Comparison of ENCODE assay signal across 18 cellular contexts in the genomic region with DNA sequence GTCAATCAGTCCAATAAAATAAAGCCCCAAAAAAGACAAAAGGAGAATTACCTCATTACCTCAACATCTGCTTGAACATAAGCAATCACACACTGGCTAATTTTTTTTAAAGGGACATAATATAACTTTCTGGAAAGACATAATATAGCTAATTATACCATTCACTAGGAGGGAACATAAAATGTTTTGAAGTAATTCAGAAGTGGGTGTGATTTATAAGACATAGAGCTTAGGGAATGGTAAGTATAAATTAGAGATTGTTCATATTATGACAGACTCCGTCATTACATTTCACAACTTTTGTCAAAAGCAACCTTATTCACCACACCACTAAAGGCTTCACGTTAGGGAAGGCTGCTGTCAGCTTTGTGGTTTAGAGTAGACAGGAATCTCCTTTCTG. TPM values are rescaled to one million over a fixed set of nuclear protein-coding genes. Genes with fewer than 3 reads are reported as not detected.
"Had no signal": no experiment of that assay in that cellular context is flagged by ENCODE, and none has a peak within 500 bp of the region (broad histone marks: within the 10 kb centered on the region; RNA-seq: fewer than 3 reads in every experiment).

No MANE protein-coding gene starts in this region.

- H3K4me1 ChIP-seq: upper lobe of right lung had no signal

- H3K27me3 ChIP-seq: brain microvascular endothelial cell, upper lobe of right lung had no signal

- H3K36me3 ChIP-seq: brain microvascular endothelial cell, esophagus muscularis mucosa, gastroesophageal sphincter, upper lobe of right lung had no signal

- DNase-seq: activated CD4-positive, alpha-beta T cell treated with anti-CD3 and anti-CD28 coated beads, Interleukin-2, amount 50 U/mL, for 4 hours; activated gamma-delta T cell treated with Interleukin-2 at 50 U/mL for 16 hours; activated naive CD8-positive, alpha-beta T cell treated with anti-CD3 and anti-CD28 coated beads for 36 hours; brain microvascular endothelial cell; cortex of kidney; effector CD8-positive, alpha-beta T cell; left cardiac atrium; naive thymus-derived CD8-positive, alpha-beta T cell; stimulated activated CD4-positive, alpha-beta T cell treated with anti-CD3 and anti-CD28 coated beads, Interleukin-4, amount 100 ng/mL, for 24 hours; SW 1271; T-helper 2 cell; upper lobe of right lung had no signal

- H3K4me3 ChIP-seq: esophagus muscularis mucosa, gastroesophageal sphincter, smooth muscle cell, upper lobe of right lung had no signal

- H3K27ac ChIP-seq: brain microvascular endothelial cell, esophagus muscularis mucosa, gastroesophageal sphincter, parathyroid adenoma, upper lobe of right lung had no signal

- H3K4me2 ChIP-seq: smooth muscle cell had no signal

- H3K9ac ChIP-seq: parathyroid adenoma had no signal

RNA-seq across cellular contexts. Expression of gene SHTN1, which starts 3.8 kb away (rescaled TPM):
- total RNA-seq: activated CD8-positive, alpha-beta memory T cell treated with anti-CD3 and anti-CD28 coated beads for 36 hours; activated T-helper 1 cell treated with anti-CD3 and anti-CD28 coated beads, Interleukin-12 subunit alpha, Interleukin-12 subunit beta, Interleukin-2, Interleukin-4 antibody, amounts not matched to agents 30 ng/mL and 10 ng/mL and 1 ng/mL, durations not matched to agents 14 hours and 24 hours and 36 hours had no signal
- polyA plus RNA-seq: naive thymus-derived CD8-positive, alpha-beta T cell had no signal
